ENCODE assay signal across 16 cellular contexts in genomic region chr19:28881616-28882015, GRCh38.
DNase-seq lines count a peak whose midpoint lies in the region; ATAC-seq and TF ChIP-seq lines count a peak whose summit lies in the region.
"Had no signal": no experiment of that assay in that cellular context is flagged by ENCODE, and none has a peak within 500 bp of the region (broad histone marks: within the 10 kb centered on the region; RNA-seq: fewer than 3 reads in every experiment).

No MANE protein-coding gene starts in this region.

- no peak for TF ChIP-seq CTCF in GM12865 (IDR thresholded peaks at IDR 0.05; ENCODE audit: insufficient read depth, low read depth, low read length, missing control alignments)

- no peak for ATAC-seq in activated naive CD4-positive, alpha-beta T cell treated with anti-CD3 and anti-CD28 coated beads, Interleukin-2, amount 50 U/mL, for 72 hours
- ATAC-seq: foreskin keratinocyte had no signal

- DNase-seq in NCI-H1105 treated with DMSO at 0.1 percent for 48 hours (lab: John Stamatoyannopoulos, UW) (peak; percentile 81), NCI-H1105 (lab: John Stamatoyannopoulos, UW) (no peak), GM12865 (ENCODE audit: low read depth) (peak; percentile 37), NCI-H2227 (lab: John Stamatoyannopoulos, UW; ENCODE audit: unreplicated experiment) (peak; percentile 72), glomerular visceral epithelial cell (ENCODE audit: extremely low spot score) (peak; percentile 44), iPS-NIHi11 (ENCODE audit: low spot score) (no peak), cerebellar cortex (ENCODE audit: low spot score) (no peak)
- no peak for DNase-seq in activated naive CD4-positive, alpha-beta T cell treated with anti-CD3 and anti-CD28 coated beads, Interleukin-2, amount 50 U/mL, for 72 hours (ENCODE audit: low spot score in 2 of 2)
- DNase-seq: activated CD4-positive, alpha-beta memory T cell treated with anti-CD3 and anti-CD28 coated beads, Interleukin-2, amount 10 ng/mL, durations not matched to agents 7 days and 5 days; CD4-positive, alpha-beta memory T cell; foreskin keratinocyte; immature natural killer cell; sigmoid colon; stimulated activated CD4-positive, alpha-beta T cell treated with anti-CD3 and anti-CD28 coated beads, Interleukin-2, amount 100 ng/mL, for 48 hours had no signal

- H3K9me3 Mint-ChIP-seq in activated naive CD4-positive, alpha-beta T cell treated with anti-CD3 and anti-CD28 coated beads, Interleukin-2, amount 50 U/mL, for 72 hours: no peaks in the 10 kb centered on the region
- H3K9me3 Mint-ChIP-seq: activated CD4-positive, alpha-beta memory T cell treated with anti-CD3 and anti-CD28 coated beads, Interleukin-2, amount 10 ng/mL, durations not matched to agents 7 days and 5 days; central memory CD8-positive, alpha-beta T cell; immature natural killer cell had no signal

- no peak overlapping the region for H3K4me3 ChIP-seq in GM12865 (ENCODE audit: low read depth, low read length)
- H3K4me3 ChIP-seq: sigmoid colon, thyroid gland had no signal

- no peak overlapping the region for H3K27ac Mint-ChIP-seq in activated naive CD4-positive, alpha-beta T cell treated with anti-CD3 and anti-CD28 coated beads, Interleukin-2, amount 50 U/mL, for 72 hours
- H3K27ac Mint-ChIP-seq: activated CD4-positive, alpha-beta memory T cell treated with anti-CD3 and anti-CD28 coated beads, Interleukin-2, amount 10 ng/mL, durations not matched to agents 7 days and 5 days; CD4-positive, alpha-beta memory T cell had no signal

- H3K36me3 Mint-ChIP-seq in activated naive CD4-positive, alpha-beta T cell treated with anti-CD3 and anti-CD28 coated beads, Interleukin-2, amount 50 U/mL, for 72 hours: no peaks in the 10 kb centered on the region
- H3K36me3 Mint-ChIP-seq: CD4-positive, alpha-beta memory T cell; immature natural killer cell had no signal

Comparison
In these comparisons a context has a peak if more than half of its experiments do, and no peak if none do; other contexts are left out.
1. DNase-seq: peak in NCI-H1105 treated with DMSO at 0.1 percent for 48 hours (single experiment), GM12865 (single experiment), NCI-H2227 (single experiment) and glomerular visceral epithelial cell (single experiment); none in NCI-H1105 (single experiment), iPS-NIHi11 (single experiment), activated naive CD4-positive, alpha-beta T cell treated with anti-CD3 and anti-CD28 coated beads, Interleukin-2, amount 50 U/mL, for 72 hours (0 of 2) and cerebellar cortex (single experiment).